8 cellular contexts compared by ENCODE assay signal in genomic region chr5:38382898-38383297, GRCh38.
DNase-seq lines count a peak whose midpoint lies in the region; ATAC-seq, FAIRE-seq and TF ChIP-seq lines count a peak whose summit lies in the region.

No MANE protein-coding gene starts in this region.

- H3K4me3 Mint-ChIP-seq in CD4-positive, CD25-positive, alpha-beta regulatory T cell, result no peak overlapping the region
- H3K4me3 Mint-ChIP-seq in WTC11, result no peak overlapping the region

- no peak overlapping the region for H3K4me3 ChIP-seq in CD4-positive, CD25-positive, alpha-beta regulatory T cell (ENCODE audit: low read depth, low read length)
- H3K4me3 ChIP-seq in lower leg skin (ENCODE audit: low read depth, poor library complexity, severe bottlenecking), result no peak overlapping the region

- H3K27ac Mint-ChIP-seq in CD4-positive, CD25-positive, alpha-beta regulatory T cell, result no peak overlapping the region
- no peak overlapping the region for H3K27ac Mint-ChIP-seq in WTC11

- 34 to 38% methylated on average over 7 of the region's 7 CpGs for WGBS in lower leg skin, 2 donors

- no peaks in the 10 kb centered on the region for H3K36me3 Mint-ChIP-seq in CD4-positive, CD25-positive, alpha-beta regulatory T cell
- H3K36me3 Mint-ChIP-seq in WTC11, result no peaks in the 10 kb centered on the region

- ATAC-seq in CD4-positive, CD25-positive, alpha-beta regulatory T cell (ENCODE audit: low read depth in 2 of 2), result peak in 1 of 2 donors; percentile 46
- ATAC-seq in HG03175 (IDR thresholded peaks at IDR 0.05; ENCODE audit: unreplicated experiment) (peak; percentile 96), WTC11 (peak; percentile 93)

- H3K27ac ChIP-seq in CD4-positive, CD25-positive, alpha-beta regulatory T cell (ENCODE audit: insufficient read depth, low read length, poor library complexity, severe bottlenecking), result no peak overlapping the region

- peaks cover 17% of the 10 kb centered on the region for H3K27me3 Mint-ChIP-seq in CD4-positive, CD25-positive, alpha-beta regulatory T cell
- H3K27me3 Mint-ChIP-seq in WTC11 (ENCODE audit: low read depth), result no peaks in the 10 kb centered on the region

- peaks cover 0 to 2% (median 0%) of the 10 kb centered on the region in 7 donors for H3K9me3 Mint-ChIP-seq in CD4-positive, CD25-positive, alpha-beta regulatory T cell
- H3K9me3 Mint-ChIP-seq in WTC11, result no peaks in the 10 kb centered on the region

- no peaks in the 10 kb centered on the region for H3K4me1 ChIP-seq in CD4-positive, CD25-positive, alpha-beta regulatory T cell (ENCODE audit: control insufficient read depth, insufficient read depth, low read length, poor library complexity, severe bottlenecking)

- TF ChIP-seq POLR2A in lower leg skin (IDR thresholded peaks at IDR 0.05), result no peak

- FAIRE-seq in GM19239 (lab: Jason Lieb, UNC), result peak; percentile 83

- TF ChIP-seq CTCF in WTC11 (IDR thresholded peaks at IDR 0.05) (peak; percentile 65), lower leg skin (IDR thresholded peaks at IDR 0.05) (peak in 1 of 3 donors; percentile 54)

- POLR2A ChIA-PET in WTC11 (lab: Charles Lee), result interaction anchor here (0.9 kb wide), 1 partner anchor 33 kb away, joined by 4 read pairs; no protein-coding TSS in a partner anchor

- H3K9me3 ChIP-seq in CD4-positive, CD25-positive, alpha-beta regulatory T cell (ENCODE audit: control insufficient read depth in 2 of 2, low read length in 2 of 2), result no peaks in the 10 kb centered on the region

- intact Hi-C loops in lower leg skin (cut with DNase I; ENCODE audit: low total_unique reads), result no loop called here

- peak in 2 of 3 donors; percentile 22 to 65 for DNase-seq in CD4-positive, CD25-positive, alpha-beta regulatory T cell
- DNase-seq in GM19239 (ENCODE audit: insufficient read length, low spot score) (peak; percentile 53), NCI-H2196 (lab: John Stamatoyannopoulos, UW; ENCODE audit: unreplicated experiment) (peak; percentile 92), WTC11 (ENCODE audit: low spot score) (peak; percentile 81), dedifferentiated amniotic fluid mesenchymal stem cell (ENCODE audit: extremely low spot score) (peak; percentile 58), lower leg skin (ENCODE audit: low spot score in 2 of 2) (peak; percentile 58 to 87)
- DNase-seq in stimulated activated CD8-positive, alpha-beta memory T cell treated with anti-CD3 and anti-CD28 coated beads, Interleukin-4, amount 100 ng/mL, for 24 hours (ENCODE audit: low read depth), result peak; percentile 15

- CTCF ChIA-PET in WTC11 (lab: Charles Lee), result interaction anchor here (0.6 to 2.5 kb wide), 39 partner anchors 12 to 788 kb away, joined by 3 to 22 read pairs (median 4); no protein-coding TSS in a partner anchor

- H3K4me1 Mint-ChIP-seq in CD4-positive, CD25-positive, alpha-beta regulatory T cell, result no peaks in the 10 kb centered on the region
- peaks cover 50% of the 10 kb centered on the region for H3K4me1 Mint-ChIP-seq in WTC11

- no peaks in the 10 kb centered on the region for H3K36me3 ChIP-seq in CD4-positive, CD25-positive, alpha-beta regulatory T cell (ENCODE audit: control insufficient read depth, insufficient read depth, low read length)

- peaks cover 2% of the 10 kb centered on the region for H3K27me3 ChIP-seq in CD4-positive, CD25-positive, alpha-beta regulatory T cell (ENCODE audit: control insufficient read depth, insufficient read depth, low read length)

TF ChIP-seq in WTC11, 78 proteins besides CTCF, POLR2A, EP300 and RAD21:
- TF ChIP-seq E2F1 (CRISPR knock-in tag; IDR thresholded peaks at IDR 0.05), result no peak
- TF ChIP-seq GABPB1 (CRISPR knock-in tag; IDR thresholded peaks at IDR 0.05), result peak; percentile 98
- TF ChIP-seq ZNF396 (CRISPR knock-in tag; IDR thresholded peaks at IDR 0.05; ENCODE audit: borderline replicate concordance), result 0 out of 2 replicates have a peak, but pooled peaks have one; percentile 55
- no peak for TF ChIP-seq ZNF532 (CRISPR knock-in tag; IDR thresholded peaks at IDR 0.05; ENCODE audit: borderline replicate concordance)
- peak; percentile 94; the same call in 1 of the 2 replicates for TF ChIP-seq ESRRA (CRISPR knock-in tag; IDR thresholded peaks at IDR 0.05; ENCODE audit: borderline replicate concordance)

Comparison
In these comparisons a context has a peak if more than half of its experiments do, and no peak if none do; other contexts are left out.
1. DNase-seq: peak in every context shown above with its lines; median percentile 92 in NCI-H2196; 81 in WTC11; 72 in lower leg skin; 58 in dedifferentiated amniotic fluid mesenchymal stem cell; 53 in GM19239; 44 in CD4-positive, CD25-positive, alpha-beta regulatory T cell; 15 in stimulated activated CD8-positive, alpha-beta memory T cell treated with anti-CD3 and anti-CD28 coated beads, Interleukin-4, amount 100 ng/mL, for 24 hours.